21 cellular contexts compared by ENCODE assay signal in the genomic region with DNA sequence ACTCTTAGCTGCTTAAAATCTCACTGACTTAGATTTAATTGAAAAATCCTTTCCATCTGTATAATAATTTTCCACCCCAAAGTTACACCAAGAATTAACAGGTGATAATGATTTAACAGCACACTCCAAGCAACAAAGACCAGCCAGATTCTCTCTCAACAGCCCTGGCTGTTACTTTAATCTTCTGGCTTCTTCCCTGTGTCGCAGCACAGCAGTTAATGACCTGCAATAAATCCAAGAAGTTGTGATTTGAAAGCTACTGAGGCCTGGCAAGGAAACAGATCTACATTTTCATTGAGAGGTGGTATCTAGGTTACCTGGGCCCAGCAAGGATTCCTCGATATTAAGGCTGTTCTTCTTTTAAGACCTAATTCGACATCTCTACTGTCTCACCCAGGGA.
"Had no signal": no experiment of that assay in that cellular context is flagged by ENCODE, and none has a peak within 500 bp of the region (broad histone marks: within the 10 kb centered on the region; RNA-seq: fewer than 3 reads in every experiment).

No MANE protein-coding gene starts in this region.

- DNase-seq: activated B cell treated with CpG ODN at 0.5 μM for 24 hours; activated CD4-positive, alpha-beta memory T cell treated with anti-CD3 and anti-CD28 coated beads, Interleukin-2, amount 10 ng/mL, durations not matched to agents 7 days and 5 days; activated CD4-positive, alpha-beta T cell treated with anti-CD3 and anti-CD28 coated beads for 4 hours; activated effector memory CD4-positive, alpha-beta T cell treated with anti-CD3 and anti-CD28 coated beads, Interleukin-2, amount 50 U/mL, for 16 hours; activated naive CD4-positive, alpha-beta T cell treated with anti-CD3 and anti-CD28 coated beads, Interleukin-2, amount 10 ng/mL, durations not matched to agents 7 days and 5 days; amygdala; cerebellar nuclear complex; lower lobe of right lung; naive B cell; pancreas; right cardiac atrium; stimulated activated CD4-positive, alpha-beta T cell treated with anti-CD3 and anti-CD28 coated beads, Interleukin-12 subunit alpha, Interleukin-12 subunit beta, amount 100 ng/mL, for 4 hours; stimulated activated CD4-positive, alpha-beta T cell treated with anti-CD3 and anti-CD28 coated beads, Interleukin-4, amount 100 ng/mL, for 4 hours; stimulated activated naive CD8-positive, alpha-beta T cell treated with anti-CD3 and anti-CD28 coated beads, Interleukin-15, Interleukin-2, amounts not matched to agents 100 U/mL and 50 U/mL, for 24 hours; T-helper 9 cell; tibial artery had no signal

- H3K36me3 ChIP-seq: lower lobe of right lung, neutrophil, pancreas, tibial artery had no signal

- H3K4me1 ChIP-seq: lower lobe of right lung, pancreas, tibial artery had no signal

- H3K27ac ChIP-seq: coronary artery, epithelial cell of prostate, lower lobe of right lung, neutrophil, pancreas, tibial artery had no signal

- FAIRE-seq: keratinocyte, pancreas had no signal

- H3K9me3 ChIP-seq: lower lobe of right lung, neutrophil, pancreas, tibial artery had no signal

- H3K27me3 ChIP-seq: neutrophil, pancreas, tibial artery had no signal

- ATAC-seq: left lobe of liver; lower lobe of right lung; pancreas; right cardiac atrium; stimulated activated naive CD8-positive, alpha-beta T cell treated with anti-CD3 and anti-CD28 coated beads, Interleukin-15, Interleukin-2, amounts not matched to agents 100 U/mL and 50 U/mL, for 24 hours had no signal

- H3K4me3 ChIP-seq: coronary artery, lower lobe of right lung, pancreas, tibial artery had no signal
